Comparison of ENCODE assay signal across 10 cellular contexts in the genomic region with DNA sequence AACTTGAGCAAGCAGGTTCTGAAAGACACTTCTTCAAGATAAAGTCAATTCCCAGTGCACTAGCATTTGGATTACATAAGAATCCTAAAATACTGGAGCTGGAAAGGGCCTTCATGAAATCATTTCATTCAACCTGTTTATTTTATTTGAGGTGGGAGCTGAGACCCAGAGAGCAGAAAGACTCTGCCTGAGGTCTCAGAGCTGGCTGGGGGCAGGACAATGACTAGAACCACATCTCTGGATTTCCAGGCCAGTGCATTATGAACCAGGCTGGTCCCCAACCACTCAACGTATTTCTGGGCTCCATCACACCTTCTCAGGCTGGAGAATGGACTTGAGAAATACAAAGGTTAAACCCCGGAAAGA. TPM values are rescaled to one million over a fixed set of nuclear protein-coding genes. Genes with fewer than 3 reads are reported as not detected.
DNase-seq lines count a peak whose midpoint lies in the region; ATAC-seq, FAIRE-seq and TF ChIP-seq lines count a peak whose summit lies in the region.
"Had no signal": no experiment of that assay in that cellular context is flagged by ENCODE, and none has a peak within 500 bp of the region (broad histone marks: within the 10 kb centered on the region; RNA-seq: fewer than 3 reads in every experiment).

No MANE protein-coding gene starts in this region.

- peak overlapping the region; percentile 59 for H3K4me3 ChIP-seq in CD4-positive, CD25-positive, alpha-beta regulatory T cell (ENCODE audit: low read depth, low read length)
- H3K4me3 ChIP-seq in naive thymus-derived CD4-positive, alpha-beta T cell (ENCODE audit: low read length): no peak overlapping the region
- H3K4me3 ChIP-seq: neural progenitor cell had no signal

- peaks cover 0 to 2% (median 0%) of the 10 kb centered on the region in 7 donors for H3K9me3 Mint-ChIP-seq in CD4-positive, CD25-positive, alpha-beta regulatory T cell
- H3K9me3 Mint-ChIP-seq in activated T-helper 2 cell treated with anti-CD3 and anti-CD28 coated beads, Interferon-gamma antibody, Interleukin-2, Interleukin-4, amounts not matched to agents 10 μg/mL and 5 μg/mL and 100 μg/mL, durations not matched to agents 14 hours and 24 hours and 36 hours: peaks cover 15% of the 10 kb centered on the region
- peaks cover 0 to 9% (median 0%) of the 10 kb centered on the region in 11 donors for H3K9me3 Mint-ChIP-seq in naive thymus-derived CD4-positive, alpha-beta T cell

- peak overlapping the region; percentile 78 for H3K27ac ChIP-seq in CD4-positive, CD25-positive, alpha-beta regulatory T cell (ENCODE audit: insufficient read depth, low read length, poor library complexity, severe bottlenecking)
- peak overlapping the region; percentile 62 for H3K27ac ChIP-seq in naive thymus-derived CD4-positive, alpha-beta T cell (ENCODE audit: low read depth, low read length)
- H3K27ac ChIP-seq: neural progenitor cell had no signal

- intact Hi-C loops in activated T-helper 2 cell treated with anti-CD3 and anti-CD28 coated beads, Interferon-gamma antibody, Interleukin-2, Interleukin-4, amounts not matched to agents 10 μg/mL and 5 μg/mL and 100 μg/mL, durations not matched to agents 14 hours and 24 hours and 36 hours (cut with micrococcal nuclease): loop anchor here (1.0 kb wide), 2 partner anchors 7 to 9 kb away; no protein-coding TSS in a partner anchor
- intact Hi-C loops in naive thymus-derived CD4-positive, alpha-beta T cell (cut with micrococcal nuclease): loop anchor here (1.0 kb wide), 2 partner anchors 7 to 10 kb away; no protein-coding TSS in a partner anchor

- peak overlapping the region; percentile 33 to 84 (median 72) for H3K4me3 Mint-ChIP-seq in CD4-positive, CD25-positive, alpha-beta regulatory T cell
- H3K4me3 Mint-ChIP-seq in activated T-helper 2 cell treated with anti-CD3 and anti-CD28 coated beads, Interferon-gamma antibody, Interleukin-2, Interleukin-4, amounts not matched to agents 10 μg/mL and 5 μg/mL and 100 μg/mL, durations not matched to agents 14 hours and 24 hours and 36 hours (ENCODE audit: low read depth): no peak overlapping the region
- H3K4me3 Mint-ChIP-seq in naive thymus-derived CD4-positive, alpha-beta T cell: peak overlapping the region; percentile 47 to 88 (median 66)
- H3K4me3 Mint-ChIP-seq: neural progenitor cell had no signal

- H3K36me3 Mint-ChIP-seq in CD4-positive, CD25-positive, alpha-beta regulatory T cell: peaks cover 29% of the 10 kb centered on the region
- H3K36me3 Mint-ChIP-seq in activated T-helper 2 cell treated with anti-CD3 and anti-CD28 coated beads, Interferon-gamma antibody, Interleukin-2, Interleukin-4, amounts not matched to agents 10 μg/mL and 5 μg/mL and 100 μg/mL, durations not matched to agents 14 hours and 24 hours and 36 hours (ENCODE audit: low read depth): peaks cover 56% of the 10 kb centered on the region
- peaks cover 5 to 35% (median 26%) of the 10 kb centered on the region in 5 donors for H3K36me3 Mint-ChIP-seq in naive thymus-derived CD4-positive, alpha-beta T cell
- H3K36me3 Mint-ChIP-seq: neural progenitor cell had no signal

- FAIRE-seq in GM12892 (lab: Jason Lieb, UNC): no peak
- FAIRE-seq: colon had no signal

- no peak for TF ChIP-seq POLR2A in GM12892 (IDR thresholded peaks at IDR 0.05; ENCODE audit: low read depth, low read length)

- H3K9me3 ChIP-seq in CD4-positive, CD25-positive, alpha-beta regulatory T cell (ENCODE audit: control insufficient read depth in 2 of 2, low read length in 2 of 2): peaks cover 0 to 2% of the 10 kb centered on the region in 2 experiments
- no peaks in the 10 kb centered on the region for H3K9me3 ChIP-seq in naive thymus-derived CD4-positive, alpha-beta T cell (ENCODE audit: control insufficient read depth in 2 of 3, low read length in 3 of 3)

- peaks cover 25 to 93% (median 76%) of the 10 kb centered on the region in 4 donors for H3K4me1 Mint-ChIP-seq in CD4-positive, CD25-positive, alpha-beta regulatory T cell
- peaks cover 70% of the 10 kb centered on the region for H3K4me1 Mint-ChIP-seq in activated T-helper 2 cell treated with anti-CD3 and anti-CD28 coated beads, Interferon-gamma antibody, Interleukin-2, Interleukin-4, amounts not matched to agents 10 μg/mL and 5 μg/mL and 100 μg/mL, durations not matched to agents 14 hours and 24 hours and 36 hours (ENCODE audit: low read depth)
- peaks cover 67 to 95% (median 93%) of the 10 kb centered on the region in 7 donors for H3K4me1 Mint-ChIP-seq in naive thymus-derived CD4-positive, alpha-beta T cell
- H3K4me1 Mint-ChIP-seq: neural progenitor cell had no signal

- peak overlapping the region; percentile 82 to 96 (median 82) for H3K27ac Mint-ChIP-seq in CD4-positive, CD25-positive, alpha-beta regulatory T cell
- H3K27ac Mint-ChIP-seq in activated T-helper 2 cell treated with anti-CD3 and anti-CD28 coated beads, Interferon-gamma antibody, Interleukin-2, Interleukin-4, amounts not matched to agents 10 μg/mL and 5 μg/mL and 100 μg/mL, durations not matched to agents 14 hours and 24 hours and 36 hours: peak overlapping the region; percentile 82
- peak overlapping the region; percentile 74 to 94 (median 86) for H3K27ac Mint-ChIP-seq in naive thymus-derived CD4-positive, alpha-beta T cell
- H3K27ac Mint-ChIP-seq: neural progenitor cell had no signal

- H3K27me3 Mint-ChIP-seq in CD4-positive, CD25-positive, alpha-beta regulatory T cell: no peaks in the 10 kb centered on the region
- H3K27me3 Mint-ChIP-seq in activated T-helper 2 cell treated with anti-CD3 and anti-CD28 coated beads, Interferon-gamma antibody, Interleukin-2, Interleukin-4, amounts not matched to agents 10 μg/mL and 5 μg/mL and 100 μg/mL, durations not matched to agents 14 hours and 24 hours and 36 hours (ENCODE audit: low read depth): no peaks in the 10 kb centered on the region
- H3K27me3 Mint-ChIP-seq in naive thymus-derived CD4-positive, alpha-beta T cell: no peaks in the 10 kb centered on the region

- CTCF ChIA-PET in naive thymus-derived CD4-positive, alpha-beta T cell (lab: Charles Lee): interaction anchor here (0.7 kb wide), 1 partner anchor 9 kb away, joined by 4 read pairs; no protein-coding TSS in a partner anchor

- H3K4me1 ChIP-seq in CD4-positive, CD25-positive, alpha-beta regulatory T cell (ENCODE audit: control insufficient read depth, insufficient read depth, low read length, poor library complexity, severe bottlenecking): peaks cover 92% of the 10 kb centered on the region
- peaks cover 38 to 80% of the 10 kb centered on the region in 2 donors for H3K4me1 ChIP-seq in naive thymus-derived CD4-positive, alpha-beta T cell (ENCODE audit: control insufficient read depth in 2 of 2, insufficient read depth in 2 of 2, low read length in 2 of 2)

- no peak for ATAC-seq in CD4-positive, CD25-positive, alpha-beta regulatory T cell (ENCODE audit: low read depth in 2 of 2)
- peak; percentile 24 for ATAC-seq in GM21723 (IDR thresholded peaks at IDR 0.05; ENCODE audit: unreplicated experiment)
- no peak for ATAC-seq in naive thymus-derived CD4-positive, alpha-beta T cell
- ATAC-seq in HG02870 (IDR thresholded peaks at IDR 0.05; ENCODE audit: unreplicated experiment): no peak
- no peak for ATAC-seq in HG03039 (IDR thresholded peaks at IDR 0.05; ENCODE audit: unreplicated experiment)

- H3K36me3 ChIP-seq in CD4-positive, CD25-positive, alpha-beta regulatory T cell (ENCODE audit: control insufficient read depth, insufficient read depth, low read length): peaks cover 23% of the 10 kb centered on the region
- peaks cover 0 to 17% (median 7%) of the 10 kb centered on the region in 3 experiments for H3K36me3 ChIP-seq in naive thymus-derived CD4-positive, alpha-beta T cell (ENCODE audit: control insufficient read depth in 2 of 3, insufficient read depth in 3 of 3, low read length in 3 of 3)
- H3K36me3 ChIP-seq: neural progenitor cell had no signal

- POLR2A ChIA-PET in naive thymus-derived CD4-positive, alpha-beta T cell (lab: Charles Lee): interaction anchor here (0.7 to 11.2 kb wide), 5 partner anchors 8 to 53 kb away, joined by 3 to 223 read pairs (median 4); a partner anchor contains a TSS

- no peak for DNase-seq in CD4-positive, CD25-positive, alpha-beta regulatory T cell
- DNase-seq in activated T-helper 2 cell treated with anti-CD3 and anti-CD28 coated beads, Interferon-gamma antibody, Interleukin-2, Interleukin-4, amounts not matched to agents 10 μg/mL and 5 μg/mL and 100 μg/mL, durations not matched to agents 14 hours and 24 hours and 36 hours (ENCODE audit: low spot score): no peak
- no peak for DNase-seq in naive thymus-derived CD4-positive, alpha-beta T cell
- no peak for DNase-seq in GM12892 (ENCODE audit: insufficient read length)
- no peak for DNase-seq in 8988T

- H3K27me3 ChIP-seq in CD4-positive, CD25-positive, alpha-beta regulatory T cell (ENCODE audit: control insufficient read depth, insufficient read depth, low read length): no peaks in the 10 kb centered on the region
- no peaks in the 10 kb centered on the region for H3K27me3 ChIP-seq in naive thymus-derived CD4-positive, alpha-beta T cell (ENCODE audit: control insufficient read depth in 2 of 2, insufficient read depth in 2 of 2, low read length in 2 of 2)
- H3K27me3 ChIP-seq: neural progenitor cell had no signal

RNA-seq across cellular contexts. Expression of a gene that starts 8.4 kb away (rescaled TPM):
- 252 TPM for total RNA-seq in CD4-positive, CD25-positive, alpha-beta regulatory T cell
- 100 to 1,000 TPM; 253 to 316 (median 283) TPM for polyA plus RNA-seq in CD4-positive, CD25-positive, alpha-beta regulatory T cell
- 251 and 264 TPM in 2 replicates for total RNA-seq in activated T-helper 2 cell treated with anti-CD3 and anti-CD28 coated beads, Interferon-gamma antibody, Interleukin-2, Interleukin-4, amounts not matched to agents 10 μg/mL and 5 μg/mL and 100 μg/mL, durations not matched to agents 14 hours and 24 hours and 36 hours
- 100 to 1,000 TPM; 189 to 247 (median 231) TPM for total RNA-seq in naive thymus-derived CD4-positive, alpha-beta T cell
- 100 to 1,000 TPM; 212 to 278 TPM for polyA plus RNA-seq in naive thymus-derived CD4-positive, alpha-beta T cell
- polyA plus RNA-seq in GM12892 (2012; ENCODE audit: missing spikeins): 107 TPM
